ENCODE assay signal across 25 cellular contexts in genomic region chr16:70269471-70269870, GRCh38.
"Had no signal": no experiment of that assay in that cellular context is flagged by ENCODE, and none has a peak within 500 bp of the region (broad histone marks: within the 10 kb centered on the region; RNA-seq: fewer than 3 reads in every experiment).

No MANE protein-coding gene starts in this region.

- H3K4me1 ChIP-seq: body of pancreas, right atrium auricular region had no signal

- H3K9me3 ChIP-seq: body of pancreas, right atrium auricular region, thoracic aorta had no signal

- H3K27me3 Mint-ChIP-seq: activated CD8-positive, alpha-beta T cell treated with anti-CD3 and anti-CD28 coated beads for 36 hours; activated naive CD8-positive, alpha-beta T cell; naive thymus-derived CD4-positive, alpha-beta T cell; type B pancreatic cell had no signal

- H3K4me3 ChIP-seq: body of pancreas, coronary artery, right atrium auricular region, thoracic aorta had no signal

- DNase-seq: activated CD4-positive, alpha-beta T cell treated with anti-CD3 and anti-CD28 coated beads, Interleukin-2, amount 50 U/mL, for 1 hour; activated CD4-positive, CD25-positive, alpha-beta regulatory T cell treated with anti-CD3 and anti-CD28 coated beads, Interleukin-2, amount 50 U/mL, for 72 hours; activated CD8-positive, alpha-beta T cell treated with anti-CD3 and anti-CD28 coated beads for 36 hours; activated effector memory CD4-positive, alpha-beta T cell treated with Interleukin-2 at 50 U/mL for 16 hours; activated naive CD4-positive, alpha-beta T cell treated with Interleukin-2 at 50 U/mL for 16 hours; activated T-cell treated with anti-CD3 and anti-CD28 coated beads, Interleukin-2, amount 50 U/mL, for 72 hours; anterior cingulate cortex; body of pancreas; cerebellar nuclear complex; hippocampal formation; left cardiac atrium; left ventricle myocardium superior; midbrain; naive thymus-derived CD4-positive, alpha-beta T cell; nucleus accumbens; stimulated activated CD4-positive, alpha-beta T cell treated with anti-CD3 and anti-CD28 coated beads, Interleukin-2, amount 100 ng/mL, for 48 hours; stimulated activated naive CD4-positive, alpha-beta T cell treated with Interleukin-2 at 50 U/mL for 16 hours; T-helper 2 cell had no signal

- H3K9me3 Mint-ChIP-seq: activated CD8-positive, alpha-beta T cell treated with anti-CD3 and anti-CD28 coated beads for 36 hours; activated T-cell treated with anti-CD3 and anti-CD28 coated beads, Interleukin-2, amount 50 U/mL, for 72 hours; naive thymus-derived CD4-positive, alpha-beta T cell; type B pancreatic cell had no signal

- H3K36me3 Mint-ChIP-seq: activated naive CD8-positive, alpha-beta T cell had no signal

- H3K4me3 Mint-ChIP-seq: activated CD8-positive, alpha-beta T cell treated with anti-CD3 and anti-CD28 coated beads for 36 hours; activated naive CD8-positive, alpha-beta T cell; activated T-cell treated with anti-CD3 and anti-CD28 coated beads, Interleukin-2, amount 50 U/mL, for 72 hours; naive thymus-derived CD4-positive, alpha-beta T cell; type B pancreatic cell had no signal

- H3K27ac ChIP-seq: body of pancreas, coronary artery, right atrium auricular region, thoracic aorta had no signal

- FAIRE-seq: endothelial cell of umbilical vein, keratinocyte had no signal

- H3K27me3 ChIP-seq: body of pancreas, right atrium auricular region had no signal

- H3K27ac Mint-ChIP-seq: activated CD8-positive, alpha-beta T cell treated with anti-CD3 and anti-CD28 coated beads for 36 hours; activated naive CD8-positive, alpha-beta T cell; activated T-cell treated with anti-CD3 and anti-CD28 coated beads, Interleukin-2, amount 50 U/mL, for 72 hours; type B pancreatic cell had no signal

- ATAC-seq: activated CD8-positive, alpha-beta T cell treated with anti-CD3 and anti-CD28 coated beads for 36 hours; activated T-cell treated with anti-CD3 and anti-CD28 coated beads, Interleukin-2, amount 50 U/mL, for 72 hours; body of pancreas; left cardiac atrium; left ventricle myocardium superior; naive thymus-derived CD4-positive, alpha-beta T cell had no signal
